ENCODE assay signal across 8 cellular contexts in genomic region chr2:191666733-191667132, GRCh38.
DNase-seq lines count a peak whose midpoint lies in the region; ATAC-seq and TF ChIP-seq lines count a peak whose summit lies in the region.

No MANE protein-coding gene starts in this region.

- no peak for TF ChIP-seq CTCF in DND-41 (IDR thresholded peaks at IDR 0.05; ENCODE audit: borderline replicate concordance, extremely low read depth, low read length, poor library complexity, severe bottlenecking)
- no peak for TF ChIP-seq CTCF in brain microvascular endothelial cell (IDR thresholded peaks at IDR 0.05; ENCODE audit: low read depth, low read length, missing control alignments)

- H3K79me2 ChIP-seq in DND-41 (ENCODE audit: insufficient read depth, low read length), result no peaks in the 10 kb centered on the region

- no peak overlapping the region for H3K27ac ChIP-seq in DND-41 (ENCODE audit: low read length)
- no peak overlapping the region for H3K27ac ChIP-seq in brain microvascular endothelial cell

- H2AFZ ChIP-seq in DND-41 (ENCODE audit: low read depth, low read length), result 0 out of 2 replicates have a peak overlapping the region, but pooled peaks have one; percentile 40

- peaks cover 18% of the 10 kb centered on the region for H3K4me1 ChIP-seq in DND-41 (ENCODE audit: insufficient read depth, low read length)

- peak; percentile 72 for ATAC-seq in DND-41 (ENCODE audit: insufficient read depth, low read depth)
- ATAC-seq in GM21381 (IDR thresholded peaks at IDR 0.05; ENCODE audit: unreplicated experiment), result peak; percentile 62
- peak; percentile 84 for ATAC-seq in HG03457 (IDR thresholded peaks at IDR 0.05; ENCODE audit: unreplicated experiment)

- H4K20me1 ChIP-seq in DND-41 (ENCODE audit: insufficient read depth, low read length), result no peaks in the 10 kb centered on the region

- no peaks in the 10 kb centered on the region for H3K9me3 ChIP-seq in DND-41 (ENCODE audit: insufficient read depth, low read length, severe bottlenecking)

- no peak overlapping the region for H3K9ac ChIP-seq in DND-41 (ENCODE audit: low read depth, low read length)

- H3K4me3 ChIP-seq in DND-41 (ENCODE audit: low read depth in 1 of 2, low read length in 2 of 2) (no peak overlapping the region), brain microvascular endothelial cell (ENCODE audit: low read depth, low read length) (no peak overlapping the region)

- in situ Hi-C loops in brain microvascular endothelial cell (cut with HindIII; ENCODE audit: low pct_ligation_motif_present, low sequenced_read_pairs), result no loop called here

- H3K27me3 ChIP-seq in DND-41 (ENCODE audit: insufficient read depth, low read length, poor library complexity), result no peaks in the 10 kb centered on the region
- H3K27me3 ChIP-seq in brain microvascular endothelial cell (replicated peaks), result no peaks in the 10 kb centered on the region

- H3K36me3 ChIP-seq in DND-41 (ENCODE audit: insufficient read depth, low read length) (no peaks in the 10 kb centered on the region), brain microvascular endothelial cell (replicated peaks) (no peaks in the 10 kb centered on the region)

- no peak overlapping the region for H3K4me2 ChIP-seq in DND-41 (ENCODE audit: insufficient read depth, low read length)

- DNase-seq in DND-41 (no peak), brain microvascular endothelial cell (peak; percentile 20), NCI-H1105 treated with DMSO at 0.1 percent for 48 hours (lab: John Stamatoyannopoulos, UW) (no peak), ecto neural progenitor cell (ENCODE audit: low spot score) (no peak)
- DNase-seq in activated CD8-positive, alpha-beta memory T cell treated with anti-CD3 and anti-CD28 coated beads, Interleukin-2, amount 50 U/mL, for 48 hours, result no peak
- no peak for DNase-seq in activated naive CD4-positive, alpha-beta T cell treated with Interleukin-2 at 50 U/mL for 16 hours
